ENCODE assay signal across 25 cellular contexts in genomic region chr6:106046854-106047200, GRCh38. TPM values are rescaled to one million over a fixed set of nuclear protein-coding genes. Genes with fewer than 3 reads are reported as not detected.
"Had no signal": no experiment of that assay in that cellular context is flagged by ENCODE, and none has a peak within 500 bp of the region (broad histone marks: within the 10 kb centered on the region; RNA-seq: fewer than 3 reads in every experiment).

No MANE protein-coding gene starts in this region.

- ATAC-seq: natural killer cell; right lobe of liver; stimulated activated naive B cell treated with anti-CD40 and anti-IgM and Interleukin-4, amounts not matched to agents 10 μg/mL and 1 μg/mL and 100 μg/mL, for 72 hours; stimulated activated naive CD8-positive, alpha-beta T cell treated with anti-CD3 and anti-CD28 coated beads, Interleukin-15, Interleukin-2, amounts not matched to agents 100 U/mL and 50 U/mL, for 24 hours had no signal

- H3K27me3 ChIP-seq: neural progenitor cell, neutrophil, right atrium auricular region, right lobe of liver, suprapubic skin, uterus had no signal

- H3K36me3 ChIP-seq: left ventricle myocardium inferior, neural progenitor cell, neutrophil, right atrium auricular region, right lobe of liver, suprapubic skin, thoracic aorta, tibial artery, uterus had no signal

- DNase-seq: islet precursor cell; left ventricle myocardium inferior; naive B cell; natural killer cell; nephron progenitor cell; occipital lobe; right lobe of liver; stimulated activated CD4-positive, alpha-beta T cell treated with anti-CD3 and anti-CD28 coated beads, Interleukin-12 subunit alpha, Interleukin-12 subunit beta, amount 100 ng/mL, for 4 hours; stimulated activated CD4-positive, alpha-beta T cell treated with anti-CD3 and anti-CD28 coated beads, Interleukin-15, amount 100 ng/mL, for 24 hours; stimulated activated CD4-positive, alpha-beta T cell treated with anti-CD3 and anti-CD28 coated beads, Interleukin-2, amount 100 ng/mL, for 24 hours; stimulated activated CD4-positive, alpha-beta T cell treated with anti-CD3 and anti-CD28 coated beads, Interleukin-4, amount 100 ng/mL, for 1 hour; stimulated activated naive B cell treated with anti-CD40 and anti-IgM and Interleukin-4, amounts not matched to agents 10 μg/mL and 1 μg/mL and 100 μg/mL, for 72 hours; stimulated activated naive CD8-positive, alpha-beta T cell treated with anti-CD3 and anti-CD28 coated beads, Interleukin-15, Interleukin-2, amounts not matched to agents 100 U/mL and 50 U/mL, for 24 hours; tibial artery; trophoblast cell; uterus had no signal

- H3K27ac ChIP-seq: left ventricle myocardium inferior, neural progenitor cell, neutrophil, parathyroid adenoma, right atrium auricular region, right lobe of liver, suprapubic skin, thoracic aorta, tibial artery, uterus had no signal

- H3K9me3 ChIP-seq: left ventricle myocardium inferior, neutrophil, right atrium auricular region, right lobe of liver, suprapubic skin, thoracic aorta, tibial artery, uterus had no signal

- H3K36me3 Mint-ChIP-seq: mesothelial cell of epicardium; naive B cell; natural killer cell; neural progenitor cell; stimulated activated naive B cell treated with anti-CD40 and anti-IgM and Interleukin-4, amounts not matched to agents 10 μg/mL and 1 μg/mL and 100 μg/mL, for 72 hours had no signal

- H3K4me3 Mint-ChIP-seq: mesothelial cell of epicardium; naive B cell; natural killer cell; neural progenitor cell; stimulated activated naive B cell treated with anti-CD40 and anti-IgM and Interleukin-4, amounts not matched to agents 10 μg/mL and 1 μg/mL and 100 μg/mL, for 72 hours had no signal

- H3K27ac Mint-ChIP-seq: mesothelial cell of epicardium; naive B cell; natural killer cell; neural progenitor cell; stimulated activated naive B cell treated with anti-CD40 and anti-IgM and Interleukin-4, amounts not matched to agents 10 μg/mL and 1 μg/mL and 100 μg/mL, for 72 hours had no signal

- H3K9me3 Mint-ChIP-seq: mesothelial cell of epicardium; naive B cell; natural killer cell; neural progenitor cell; stimulated activated naive B cell treated with anti-CD40 and anti-IgM and Interleukin-4, amounts not matched to agents 10 μg/mL and 1 μg/mL and 100 μg/mL, for 72 hours had no signal

- H3K4me1 Mint-ChIP-seq: naive B cell; natural killer cell; stimulated activated naive B cell treated with anti-CD40 and anti-IgM and Interleukin-4, amounts not matched to agents 10 μg/mL and 1 μg/mL and 100 μg/mL, for 72 hours had no signal

- H3K27me3 Mint-ChIP-seq: stimulated activated naive B cell treated with anti-CD40 and anti-IgM and Interleukin-4, amounts not matched to agents 10 μg/mL and 1 μg/mL and 100 μg/mL, for 72 hours had no signal

- H3K4me3 ChIP-seq: left ventricle myocardium inferior, lung, neural progenitor cell, right atrium auricular region, right lobe of liver, suprapubic skin, thoracic aorta, tibial artery, uterus had no signal

RNA-seq across cellular contexts. Expression of gene PRDM1, which starts 39.3 kb away (rescaled TPM):
- total RNA-seq: osteocyte had no signal
